ENCODE assay signal across 27 cellular contexts in the genomic region with DNA sequence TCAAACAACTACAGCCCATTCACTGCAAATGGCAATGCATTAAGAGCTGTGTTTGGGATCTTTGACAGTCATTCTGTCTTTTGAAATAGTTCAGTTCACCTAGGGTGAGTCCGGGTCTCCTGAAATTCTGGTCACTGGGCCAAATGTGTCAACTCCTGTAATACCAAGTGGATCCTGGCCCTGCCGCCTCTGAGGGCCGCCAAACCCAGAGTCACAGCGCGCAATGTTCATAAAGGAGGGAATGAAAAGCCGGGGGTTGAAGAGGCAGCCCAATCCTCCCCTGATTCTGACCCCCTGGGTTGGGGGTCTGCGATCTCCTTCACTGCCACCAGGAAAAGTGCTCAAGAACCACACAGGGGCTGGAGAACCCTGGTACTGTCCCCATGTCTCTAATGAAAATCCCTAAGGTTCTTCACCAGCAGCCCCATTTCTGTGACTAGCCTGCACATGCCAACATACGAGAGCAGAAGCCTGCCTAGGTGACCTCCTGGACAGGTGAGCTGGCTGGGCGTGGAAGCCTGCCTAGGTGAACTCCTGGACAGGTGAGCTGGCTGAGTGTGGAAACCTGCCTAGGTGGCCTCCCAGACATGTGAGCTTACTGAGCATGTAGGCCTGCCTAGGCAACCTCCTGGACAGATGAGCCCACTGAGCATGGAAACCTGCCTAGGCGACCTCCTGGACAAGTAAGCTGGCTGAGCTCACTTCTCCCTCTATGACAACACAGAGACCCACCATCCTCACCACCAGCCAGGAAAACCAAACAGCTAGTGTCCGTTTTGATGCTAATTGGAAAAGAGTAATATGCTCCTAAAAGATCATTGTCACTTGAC. TPM values are rescaled to one million over a fixed set of nuclear protein-coding genes. Genes with fewer than 3 reads are reported as not detected.
A peak's percentile ranks its signal among the peaks of the same experiment; 100 is the strongest.
DNase-seq lines count a peak whose midpoint lies in the region; ATAC-seq, FAIRE-seq and TF ChIP-seq lines count a peak whose summit lies in the region.
"Had no signal": no experiment of that assay in that cellular context is flagged by ENCODE, and none has a peak within 500 bp of the region (broad histone marks: within the 10 kb centered on the region; RNA-seq: fewer than 3 reads in every experiment).

No MANE protein-coding gene starts in this region.

- H3K18ac ChIP-seq in H1 (ENCODE audit: extremely low read depth, low read length) = no peak overlapping the region
- no peak overlapping the region for H3K18ac ChIP-seq in neuronal stem cell (ENCODE audit: low read length)

- H3K56ac ChIP-seq in H1 (replicated peaks; ENCODE audit: insufficient read length, low read depth, low read length) = no peak overlapping the region

- H2BK15ac ChIP-seq in H1 (ENCODE audit: low read length) (no peak overlapping the region), neuronal stem cell (ENCODE audit: low read length) (no peak overlapping the region)

- H3K4me3 ChIP-seq in H1 (ENCODE audit: extremely low read depth in 1 of 4, insufficient read depth in 2 of 4, low read depth in 3 of 4, low read length in 4 of 4) = no peak overlapping the region
- no peak overlapping the region for H3K4me3 ChIP-seq in neuronal stem cell (ENCODE audit: low read length in 2 of 2)
- no peak overlapping the region for H3K4me3 ChIP-seq in H7 (ENCODE audit: insufficient read depth, low read depth, low read length)
- H3K4me3 ChIP-seq: ascending aorta; BLaER1 treated with 17β-estradiol and CSF1 and Interleukin-3, amounts not matched to agents 10 nM and 100 nM; heart left ventricle; left lung; uterus had no signal

- CTCF ChIA-PET in H1 (lab: Charles Lee; ENCODE audit: partially characterized antibody) = interaction anchor here (0.6 to 4.3 kb wide), 8 partner anchors 10 to 191 kb away, joined by 3 to 23 read pairs (median 6); no protein-coding TSS in a partner anchor

- no peak overlapping the region for H4K5ac ChIP-seq in H1 (ENCODE audit: insufficient read length, low read depth, low read length)

- H4K8ac ChIP-seq in H1 (ENCODE audit: extremely low read depth, insufficient read depth, low read length) (peak overlapping the region; percentile 11; the same call in 1 of the 2 replicates), neuronal stem cell (ENCODE audit: low read depth, low read length) (no peak overlapping the region)

- H3K4me1 ChIP-seq in H1 (replicated peaks in 1 of 4; ENCODE audit: control insufficient read depth in 3 of 4, insufficient read depth in 4 of 4, low read length in 3 of 4) (no peaks in the 10 kb centered on the region), neuronal stem cell (ENCODE audit: control insufficient read depth in 2 of 2, insufficient read depth in 1 of 2, low read depth in 1 of 2, low read length in 2 of 2) (no peaks in the 10 kb centered on the region)
- H3K4me1 ChIP-seq: ascending aorta, uterus had no signal

- H2BK5ac ChIP-seq in H1 (ENCODE audit: low read depth, low read length) = no peak overlapping the region
- H2BK5ac ChIP-seq in neuronal stem cell (ENCODE audit: low read length) = no peak overlapping the region

- H3K9ac ChIP-seq in H1 (replicated peaks in 1 of 4; ENCODE audit: extremely low read depth in 1 of 4, low read depth in 3 of 4, low read length in 3 of 4) = no peak overlapping the region
- H3K9ac ChIP-seq in neuronal stem cell (ENCODE audit: low read depth, low read length, poor library complexity) = no peak overlapping the region
- H3K9ac ChIP-seq: BLaER1 treated with 17β-estradiol and CSF1 and Interleukin-3, amounts not matched to agents 10 nM and 100 nM had no signal

- H2BK120ac ChIP-seq in H1 (replicated peaks; ENCODE audit: low read depth, low read length) (no peak overlapping the region), neuronal stem cell (ENCODE audit: low read depth, low read length) (no peak overlapping the region)

- peak; percentile 60 for DNase-seq in cardiac septum (ENCODE audit: low spot score)
- no peak for DNase-seq in left ventricle myocardium superior
- no peak for DNase-seq in H1 (ENCODE audit: low read depth in 1 of 2, low spot score in 2 of 2)
- no peak for DNase-seq in neuronal stem cell (ENCODE audit: low spot score)
- DNase-seq in H7 = no peak
- DNase-seq: activated B cell treated with CpG ODN at 0.5 μM for 24 hours; COR-L47; GDM1; Karpas-422; midbrain; MV-4-11; NCI-H146; PC-3; SHP77 treated with DMSO at 0.1 percent for 48 hours; stimulated activated CD4-positive, alpha-beta T cell treated with anti-CD3 and anti-CD28 coated beads, Interleukin-1b, Interleukin-23, amount 100 ng/mL, for 48 hours; SW 1271 had no signal

- H2AK5ac ChIP-seq in H1 (ENCODE audit: low read depth, low read length) (no peak overlapping the region), neuronal stem cell (ENCODE audit: low read depth, low read length) (peak overlapping the region; percentile 40)

- H2AFZ ChIP-seq in H1 (ENCODE audit: low read length) = no peak overlapping the region
- H2AFZ ChIP-seq in neuronal stem cell (ENCODE audit: low read length) = no peak overlapping the region

- POLR2A ChIA-PET in H1 (lab: Charles Lee; ENCODE audit: partially characterized antibody) = no interaction called here

- H3K9me3 ChIP-seq in H1 (ENCODE audit: insufficient read depth in 2 of 2, low read depth in 1 of 2, low read length in 1 of 2) (no peaks in the 10 kb centered on the region), neuronal stem cell (replicated peaks in 1 of 2; ENCODE audit: control insufficient read depth in 2 of 2, insufficient read depth in 1 of 2, low read depth in 1 of 2, low read length in 2 of 2) (no peaks in the 10 kb centered on the region)
- H3K9me3 ChIP-seq: ascending aorta; BLaER1 treated with 17β-estradiol and CSF1 and Interleukin-3, amounts not matched to agents 10 nM and 100 nM; heart left ventricle; left lung; uterus had no signal

- intact Hi-C loops in cardiac septum (cut with DNase I) (no loop called here), left ventricle myocardium superior (cut with micrococcal nuclease) (no loop called here)

- WGBS in H1 (ENCODE audit: extremely low coverage in 1 of 2, insufficient coverage in 1 of 2, insufficient read length in 1 of 2, insufficient replicate concordance in 2 of 2, low coverage in 1 of 2, low lambda C conversion rate in 2 of 2, missing lambda C conversion rate in 1 of 2), 2 experiments = 94% methylated on average over 11 of the region's 11 CpGs; no CpG with 5 or more reads in 1 of the 2 experiments
- WGBS in neuronal stem cell (ENCODE audit: extremely low coverage in 2 of 2, insufficient read length in 2 of 2, insufficient replicate concordance in 1 of 2), 2 donors = no CpG with 5 or more reads among the region's 11 CpGs

- ATAC-seq in left ventricle myocardium superior = no peak
- ATAC-seq in GM18505 (IDR thresholded peaks at IDR 0.05; ENCODE audit: unreplicated experiment) = no peak
- ATAC-seq in HG02884 (IDR thresholded peaks at IDR 0.05; ENCODE audit: unreplicated experiment) = no peak
- ATAC-seq: left lung, PC-3 had no signal

- H3K4ac ChIP-seq in H1 (replicated peaks; ENCODE audit: insufficient read length, low read depth, low read length) (no peak overlapping the region), neuronal stem cell (ENCODE audit: low read length) (no peak overlapping the region)

- H3K14ac ChIP-seq in H1 (ENCODE audit: insufficient read length) (no peak overlapping the region), neuronal stem cell (ENCODE audit: low read length) (no peak overlapping the region)

- no peak overlapping the region for H4K91ac ChIP-seq in H1 (replicated peaks; ENCODE audit: insufficient read length, low read length)
- no peak overlapping the region for H4K91ac ChIP-seq in neuronal stem cell (ENCODE audit: low read depth, low read length, poor library complexity)

- H2BK20ac ChIP-seq in H1 (ENCODE audit: low read length) = no peak overlapping the region

- no peaks in the 10 kb centered on the region for H3K27me3 ChIP-seq in H1 (replicated peaks in 1 of 4; ENCODE audit: control insufficient read depth in 3 of 4, extremely low read depth in 1 of 4, insufficient read depth in 3 of 4, low read length in 3 of 4)
- H3K27me3 ChIP-seq in neuronal stem cell (ENCODE audit: control insufficient read depth in 3 of 3, insufficient read depth in 3 of 3, low read depth in 1 of 3, low read length in 3 of 3) = peaks cover 0 to 35% (median 0%) of the 10 kb centered on the region in 3 experiments
- H3K27me3 ChIP-seq in H7 (ENCODE audit: control insufficient read depth, insufficient read depth, low read length) = no peaks in the 10 kb centered on the region
- H3K27me3 ChIP-seq: ascending aorta; BLaER1 treated with 17β-estradiol and CSF1 and Interleukin-3, amounts not matched to agents 10 nM and 100 nM; heart left ventricle; left lung; uterus had no signal

- H3K27ac ChIP-seq in H1 (ENCODE audit: low read depth, low read length) = no peak overlapping the region
- H3K27ac ChIP-seq in neuronal stem cell (replicated peaks; ENCODE audit: low read length) = no peak overlapping the region
- H3K27ac ChIP-seq: ascending aorta; BLaER1 treated with 17β-estradiol and CSF1 and Interleukin-3, amounts not matched to agents 10 nM and 100 nM; left lung; uterus had no signal

- H3K79me1 ChIP-seq in H1 (ENCODE audit: low read depth, low read length) = no peaks in the 10 kb centered on the region
- H3K79me1 ChIP-seq in neuronal stem cell (ENCODE audit: low read depth, low read length) = no peaks in the 10 kb centered on the region

- H3K4me2 ChIP-seq in H1 (ENCODE audit: insufficient read depth in 1 of 2, low read depth in 2 of 2, low read length in 2 of 2) (no peak overlapping the region), neuronal stem cell (ENCODE audit: insufficient read depth, low read length, poor library complexity, severe bottlenecking) (no peak overlapping the region)
- H3K4me2 ChIP-seq: BLaER1 treated with 17β-estradiol and CSF1 and Interleukin-3, amounts not matched to agents 10 nM and 100 nM had no signal

- no peak for TF ChIP-seq CTCF in H1 (IDR thresholded peaks at IDR 0.05; ENCODE audit: control extremely low read depth in 1 of 3, insufficient read depth in 1 of 3, low read depth in 1 of 3, low read length in 3 of 3)

- no peak for TF ChIP-seq RAD21 in H1 (IDR thresholded peaks at IDR 0.05 in 1 of 2, conservative IDR thresholded peaks at IDR 0.05 in 1 of 2; ENCODE audit: low read depth in 2 of 2, low read length in 2 of 2)

- no peak for TF ChIP-seq EP300 in H1 (IDR thresholded peaks at IDR 0.05; ENCODE audit: borderline replicate concordance in 1 of 2, low read depth in 2 of 2, low read length in 2 of 2)

- TF ChIP-seq POLR2A in H1 (IDR thresholded peaks at IDR 0.05; ENCODE audit: control extremely low read depth in 1 of 2, low read depth in 2 of 2, low read length in 2 of 2) (no peak), GM18505 (IDR thresholded peaks at IDR 0.05; ENCODE audit: borderline replicate concordance, extremely low read depth, insufficient read depth, insufficient read length) (no peak)

- H3K36me3 ChIP-seq in H1 (ENCODE audit: control insufficient read depth in 2 of 4, insufficient read depth in 4 of 4, low read length in 3 of 4) = no peaks in the 10 kb centered on the region
- no peaks in the 10 kb centered on the region for H3K36me3 ChIP-seq in neuronal stem cell (replicated peaks in 1 of 2; ENCODE audit: control insufficient read depth in 2 of 2, insufficient read depth in 2 of 2, low read length in 2 of 2)
- H3K36me3 ChIP-seq in H7 (replicated peaks; ENCODE audit: control insufficient read depth, insufficient read depth, low read length) = no peaks in the 10 kb centered on the region
- H3K36me3 ChIP-seq: uterus had no signal

- H3K79me2 ChIP-seq in H1 (ENCODE audit: control insufficient read depth in 1 of 2, insufficient read depth in 2 of 2, low read length in 2 of 2) = no peaks in the 10 kb centered on the region

- FAIRE-seq in H1 (lab: Jason Lieb, UNC) = no peak
- FAIRE-seq: GM18507 had no signal

- no peaks in the 10 kb centered on the region for H3K23me2 ChIP-seq in H1 (ENCODE audit: low read depth, low read length)

- H3K23ac ChIP-seq in H1 (ENCODE audit: insufficient read length) (no peak overlapping the region), neuronal stem cell (ENCODE audit: low read depth, low read length, poor library complexity) (no peak overlapping the region)

- no peaks in the 10 kb centered on the region for H4K20me1 ChIP-seq in H1 (replicated peaks in 1 of 2; ENCODE audit: control insufficient read depth in 1 of 2, insufficient read depth in 2 of 2, low read length in 2 of 2)

- H2BK12ac ChIP-seq in H1 (ENCODE audit: low read depth, low read length) = no peak overlapping the region
- no peak overlapping the region for H2BK12ac ChIP-seq in neuronal stem cell (ENCODE audit: low read length)

RNA-seq across cellular contexts. Expression of gene APMAP, which starts 16.1 kb away (rescaled TPM):
- total RNA-seq in cardiac septum (28.2 TPM), left ventricle myocardium superior (25.9 TPM)
- total RNA-seq in H1 (2021; fragmentation: NEBNext Ultra II Directional; extraction: Animal tissue kit (Norgen Biotek cat#: 25700)) = 63.6 and 66.0 TPM in 2 replicates
- 31.3 and 38.1 TPM in 2 replicates for polyA plus RNA-seq in H1 (2011; rRNA removed)
- 49.3 TPM for polyA plus RNA-seq in H1 (2011; cell fraction: cytosol; rRNA removed)
- polyA plus RNA-seq in H1 (2011; cell fraction: nucleus; rRNA removed) = 35.2 TPM
- polyA plus RNA-seq in H1 (2012, experiment 1 of 2) = 60.6 to 69.3 TPM (median 62.7 TPM) in 4 replicates
- 47.6 TPM for polyA plus RNA-seq in H1 (2012, experiment 2 of 2)
- 72.9 TPM for polyA plus RNA-seq in H1 (2013, experiment 1 of 2)
- polyA plus RNA-seq in H1 (2013, experiment 2 of 2) = 82.4 TPM
- 25.0 and 25.8 TPM in 2 replicates for polyA minus RNA-seq in H1 (2011; rRNA and poly(A)+ RNA removed)
- polyA minus RNA-seq in H1 (2011; cell fraction: cytosol; rRNA and poly(A)+ RNA removed) = 15.6 TPM
- polyA minus RNA-seq in H1 (2011; cell fraction: nucleus; rRNA and poly(A)+ RNA removed) = 17.7 TPM
- polyA plus RNA-seq in neuronal stem cell (2013, experiment 1 of 2) = 56.3 TPM
- 57.5 TPM for polyA plus RNA-seq in neuronal stem cell (2013, experiment 2 of 2)
- total RNA-seq in H7 (2014; rRNA removed; shearing (Covaris generic)) = 63.5 and 69.0 TPM in 2 replicates

RNA-seq across cellular contexts. Expression of gene ACSS1, which starts 49.3 kb away (rescaled TPM):
- total RNA-seq in cardiac septum (47.6 TPM), left ventricle myocardium superior (164 TPM)
- 2.2 and 2.6 TPM in 2 replicates for total RNA-seq in H1 (2021; fragmentation: NEBNext Ultra II Directional; extraction: Animal tissue kit (Norgen Biotek cat#: 25700))
- polyA plus RNA-seq in H1 (2011; rRNA removed) = 3.3 and 3.4 TPM in 2 replicates
- 3.7 TPM for polyA plus RNA-seq in H1 (2011; cell fraction: cytosol; rRNA removed)
- polyA plus RNA-seq in H1 (2011; cell fraction: nucleus; rRNA removed) = 5.8 TPM
- polyA plus RNA-seq in H1 (2012, experiment 1 of 2) = 2.6 to 4.3 TPM (median 3.7 TPM) in 4 replicates
- 2.2 TPM for polyA plus RNA-seq in H1 (2012, experiment 2 of 2)
- 1.2 TPM for polyA plus RNA-seq in H1 (2013, experiment 1 of 2)
- 1.1 TPM for polyA plus RNA-seq in H1 (2013, experiment 2 of 2)
- 3.4 and 6.8 TPM in 2 replicates for polyA minus RNA-seq in H1 (2011; rRNA and poly(A)+ RNA removed)
- polyA minus RNA-seq in H1 (2011; cell fraction: cytosol; rRNA and poly(A)+ RNA removed) = 2.1 TPM
- 2.3 TPM for polyA minus RNA-seq in H1 (2011; cell fraction: nucleus; rRNA and poly(A)+ RNA removed)
- 0.24 TPM for polyA plus RNA-seq in neuronal stem cell (2013, experiment 1 of 2)
- polyA plus RNA-seq in neuronal stem cell (2013, experiment 2 of 2) = 0.26 TPM
- total RNA-seq in H7 (2014; rRNA removed; shearing (Covaris generic)) = not detected in 2 replicates
- polyA plus RNA-seq: neural cell had no signal

RNA-seq across cellular contexts. Expression of gene CST7, which starts 59.5 kb away (rescaled TPM):
- total RNA-seq in cardiac septum (1.6 TPM), left ventricle myocardium superior (0.92 TPM)
- total RNA-seq in H1 (2021; fragmentation: NEBNext Ultra II Directional; extraction: Animal tissue kit (Norgen Biotek cat#: 25700)) = not detected in 2 replicates
- not detected in 2 replicates for polyA plus RNA-seq in H1 (2011; rRNA removed)
- not detected for polyA plus RNA-seq in H1 (2011; cell fraction: cytosol; rRNA removed)
- polyA plus RNA-seq in H1 (2011; cell fraction: nucleus; rRNA removed) = not detected
- polyA plus RNA-seq in H1 (2012, experiment 1 of 2) = not detected in 4 replicates
- not detected for polyA plus RNA-seq in H1 (2012, experiment 2 of 2)
- polyA plus RNA-seq in H1 (2013, experiment 1 of 2) = not detected
- polyA plus RNA-seq in H1 (2013, experiment 2 of 2) = not detected
- polyA minus RNA-seq in H1 (2011; rRNA and poly(A)+ RNA removed) = not detected in 2 replicates
- polyA minus RNA-seq in H1 (2011; cell fraction: cytosol; rRNA and poly(A)+ RNA removed) = not detected
- polyA minus RNA-seq in H1 (2011; cell fraction: nucleus; rRNA and poly(A)+ RNA removed) = not detected
- not detected for polyA plus RNA-seq in neuronal stem cell (2013, experiment 1 of 2)
- not detected for polyA plus RNA-seq in neuronal stem cell (2013, experiment 2 of 2)
- not detected in 2 replicates for total RNA-seq in H7 (2014; rRNA removed; shearing (Covaris generic))
- total RNA-seq: ascending aorta, PC-3, progenitor cell of endocrine pancreas had no signal
- polyA plus RNA-seq: AG04450, neural cell had no signal

Comparison
In these comparisons a context has a peak if more than half of its experiments do, and no peak if none do; other contexts are left out.
1. RNA of gene ACSS1, which starts 49.3 kb away (total RNA-seq): 164 TPM in left ventricle myocardium superior (single experiment) and 47.6 TPM in cardiac septum (single experiment); 2.2 to 2.6 TPM in H1 and not detected in H7; every median in the first group is over 10 times any median in the second.